14 cellular contexts compared by ENCODE assay signal in the genomic region with DNA sequence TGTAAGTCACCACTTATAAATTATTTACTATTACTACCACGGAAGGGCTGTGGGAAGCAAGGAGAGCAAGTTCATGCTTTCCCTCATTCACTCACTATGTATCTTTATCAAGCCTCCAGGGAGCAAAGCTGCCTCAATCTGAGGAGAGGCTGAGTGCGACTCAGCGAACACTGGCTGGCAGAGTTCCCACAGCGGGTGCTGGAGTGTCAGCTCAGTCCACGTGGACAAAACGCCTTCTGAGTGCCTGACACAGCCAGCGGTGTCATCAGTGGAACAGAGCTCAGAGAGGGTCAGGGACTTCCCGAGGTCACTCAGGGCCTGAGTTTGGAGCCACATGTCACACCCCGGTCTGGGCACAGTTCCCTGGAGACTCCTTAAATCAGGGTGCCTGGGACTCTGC. TPM values are rescaled to one million over a fixed set of nuclear protein-coding genes. Genes with fewer than 3 reads are reported as not detected.
DNase-seq lines count a peak whose midpoint lies in the region; ATAC-seq, FAIRE-seq and TF ChIP-seq lines count a peak whose summit lies in the region.
"Had no signal": no experiment of that assay in that cellular context is flagged by ENCODE, and none has a peak within 500 bp of the region (broad histone marks: within the 10 kb centered on the region; RNA-seq: fewer than 3 reads in every experiment).

No MANE protein-coding gene starts in this region.

- intact Hi-C loops in pancreas (cut with DNase I), result loop anchor here in 1 of 3 donors (10.0 kb wide), 1 partner anchor 912 kb away; no protein-coding TSS in a partner anchor

- peak; percentile 48 for DNase-seq in GM03348 (ENCODE audit: low spot score)
- DNase-seq in NCI-H226, result peak; percentile 41
- peak; percentile 40 for DNase-seq in fibroblast of pulmonary artery (ENCODE audit: low read depth)
- DNase-seq in pancreas, result peak in 5 of 6 donors; percentile 41 to 80 (median 70)
- no peak for DNase-seq in ureter (ENCODE audit: low spot score)
- no peak for DNase-seq in HPDE6-E6E7 (ENCODE audit: extremely low spot score)
- DNase-seq in activated T-cell treated with anti-CD3 and anti-CD28 coated beads, Interleukin-2, amount 50 U/mL, for 72 hours, result no peak
- no peak for DNase-seq in progenitor cell of endocrine pancreas (ENCODE audit: low spot score, unreplicated experiment)
- DNase-seq: activated CD4-positive, alpha-beta memory T cell treated with anti-CD3 and anti-CD28 coated beads, Interleukin-2, amount 10 ng/mL, durations not matched to agents 7 days and 5 days; foreskin melanocyte; KG1; naive B cell had no signal

- no peak overlapping the region for H3K4me3 Mint-ChIP-seq in activated T-cell treated with anti-CD3 and anti-CD28 coated beads, Interleukin-2, amount 50 U/mL, for 72 hours
- H3K4me3 Mint-ChIP-seq in progenitor cell of endocrine pancreas (ENCODE audit: low read depth), result no peak overlapping the region
- H3K4me3 Mint-ChIP-seq: activated CD4-positive, alpha-beta memory T cell treated with anti-CD3 and anti-CD28 coated beads, Interleukin-2, amount 10 ng/mL, durations not matched to agents 7 days and 5 days had no signal

- no peak for TF ChIP-seq CTCF in fibroblast of pulmonary artery (IDR thresholded peaks at IDR 0.05; ENCODE audit: low read length, missing control alignments)
- no peak for TF ChIP-seq CTCF in pancreas (IDR thresholded peaks at IDR 0.05)
- TF ChIP-seq CTCF in progenitor cell of endocrine pancreas (IDR thresholded peaks at IDR 0.05; ENCODE audit: unreplicated experiment), result no peak

- H3K27ac ChIP-seq in pancreas, result no peak overlapping the region
- H3K27ac ChIP-seq: SJSA1, suprapubic skin had no signal

- no peaks in the 10 kb centered on the region for H3K4me1 Mint-ChIP-seq in activated T-cell treated with anti-CD3 and anti-CD28 coated beads, Interleukin-2, amount 50 U/mL, for 72 hours (ENCODE audit: low read depth)
- no peaks in the 10 kb centered on the region for H3K4me1 Mint-ChIP-seq in progenitor cell of endocrine pancreas (ENCODE audit: low read depth)
- H3K4me1 Mint-ChIP-seq: activated CD4-positive, alpha-beta memory T cell treated with anti-CD3 and anti-CD28 coated beads, Interleukin-2, amount 10 ng/mL, durations not matched to agents 7 days and 5 days had no signal

- FAIRE-seq in pancreas (lab: Jason Lieb, UNC), result no peak

- no peaks in the 10 kb centered on the region for H3K4me1 ChIP-seq in pancreas
- H3K4me1 ChIP-seq: SJSA1 had no signal

- no peaks in the 10 kb centered on the region for H3K36me3 Mint-ChIP-seq in activated T-cell treated with anti-CD3 and anti-CD28 coated beads, Interleukin-2, amount 50 U/mL, for 72 hours (ENCODE audit: insufficient read depth in 2 of 2)
- H3K36me3 Mint-ChIP-seq in progenitor cell of endocrine pancreas (ENCODE audit: insufficient read depth), result no peaks in the 10 kb centered on the region
- H3K36me3 Mint-ChIP-seq: naive B cell had no signal

- H3K9me3 ChIP-seq in pancreas, result no peaks in the 10 kb centered on the region
- H3K9me3 ChIP-seq: SJSA1, suprapubic skin had no signal

- H3K4me3 ChIP-seq in fibroblast of pulmonary artery (replicated peaks; ENCODE audit: low read depth, low read length), result no peak overlapping the region
- no peak overlapping the region for H3K4me3 ChIP-seq in pancreas
- H3K4me3 ChIP-seq: SJSA1, suprapubic skin had no signal

- H3K9me3 Mint-ChIP-seq in activated T-cell treated with anti-CD3 and anti-CD28 coated beads, Interleukin-2, amount 50 U/mL, for 72 hours, result no peaks in the 10 kb centered on the region
- H3K9me3 Mint-ChIP-seq in progenitor cell of endocrine pancreas (ENCODE audit: low read depth), result no peaks in the 10 kb centered on the region
- H3K9me3 Mint-ChIP-seq: activated CD4-positive, alpha-beta memory T cell treated with anti-CD3 and anti-CD28 coated beads, Interleukin-2, amount 10 ng/mL, durations not matched to agents 7 days and 5 days; naive B cell had no signal

- WGBS in pancreas, 2 donors, result 14 to 18% methylated on average over 9 of the region's 9 CpGs

- no peak overlapping the region for H3K27ac Mint-ChIP-seq in activated T-cell treated with anti-CD3 and anti-CD28 coated beads, Interleukin-2, amount 50 U/mL, for 72 hours
- H3K27ac Mint-ChIP-seq in progenitor cell of endocrine pancreas, result no peak overlapping the region
- H3K27ac Mint-ChIP-seq: activated CD4-positive, alpha-beta memory T cell treated with anti-CD3 and anti-CD28 coated beads, Interleukin-2, amount 10 ng/mL, durations not matched to agents 7 days and 5 days; naive B cell had no signal

- H3K27me3 Mint-ChIP-seq in activated T-cell treated with anti-CD3 and anti-CD28 coated beads, Interleukin-2, amount 50 U/mL, for 72 hours (ENCODE audit: low read depth), result no peaks in the 10 kb centered on the region
- H3K27me3 Mint-ChIP-seq in progenitor cell of endocrine pancreas, result peaks cover 12% of the 10 kb centered on the region

- peak in 3 of 4 donors; percentile 27 to 47 (median 38) for ATAC-seq in pancreas
- no peak for ATAC-seq in activated T-cell treated with anti-CD3 and anti-CD28 coated beads, Interleukin-2, amount 50 U/mL, for 72 hours (replicated peaks in 1 of 2)

- H3K27me3 ChIP-seq in pancreas, result no peaks in the 10 kb centered on the region

- no peaks in the 10 kb centered on the region for H3K36me3 ChIP-seq in pancreas
- H3K36me3 ChIP-seq: SJSA1, suprapubic skin had no signal

RNA-seq across cellular contexts. Expression of gene MATN1, which starts 16.9 kb away (rescaled TPM):
- total RNA-seq in pancreas (under 1 TPM in 1 of 6 donors, not detected in 5; 0.06 TPM), ureter (not detected), progenitor cell of endocrine pancreas (0.11 and 0.14 TPM in 2 replicates)
- polyA plus RNA-seq in pancreas, result under 1 TPM in 1 of 2 donors, not detected in 1; 0.07 TPM
- total RNA-seq in activated T-cell treated with anti-CD3 and anti-CD28 coated beads, Interleukin-2, amount 50 U/mL, for 72 hours, result 1 to 10 TPM; 1.0 to 1.2 TPM
- total RNA-seq: activated CD4-positive, alpha-beta memory T cell treated with anti-CD3 and anti-CD28 coated beads, Interleukin-2, amount 10 ng/mL, durations not matched to agents 7 days and 5 days had no signal

RNA-seq across cellular contexts. Expression of gene LAPTM5, which starts 51.0 kb away (rescaled TPM):
- total RNA-seq in pancreas, result 10 to 100 TPM in 3 of 6 donors, 1 to 10 TPM in 3; 3.7 to 80.5 (median 15.2) TPM
- 10 to 100 TPM in 1 of 2 donors, 1 to 10 TPM in 1; 8.6 to 12.5 TPM for polyA plus RNA-seq in pancreas
- 34.2 TPM for total RNA-seq in ureter
- total RNA-seq in activated T-cell treated with anti-CD3 and anti-CD28 coated beads, Interleukin-2, amount 50 U/mL, for 72 hours, result 100 to 1,000 TPM; 220 to 281 TPM
- 0.20 TPM in 1 of 2 replicates, not detected in the other for total RNA-seq in progenitor cell of endocrine pancreas
- total RNA-seq: SJSA1 had no signal

Comparison
In these comparisons a context has a peak if more than half of its experiments do, and no peak if none do; other contexts are left out.
1. DNase-seq: peak in GM03348 (single experiment), NCI-H226 (single experiment), fibroblast of pulmonary artery (single experiment) and pancreas (5 of 6); none in ureter (single experiment), HPDE6-E6E7 (single experiment), activated T-cell treated with anti-CD3 and anti-CD28 coated beads, Interleukin-2, amount 50 U/mL, for 72 hours (0 of 2) and progenitor cell of endocrine pancreas (single experiment).
2. ATAC-seq: peak in pancreas (3 of 4); none in activated T-cell treated with anti-CD3 and anti-CD28 coated beads, Interleukin-2, amount 50 U/mL, for 72 hours (0 of 2).